In genomic region chr1:53562256-53562982, GRCh38 we compare ENCODE assay signal across 12 cellular contexts.
A peak's percentile ranks its signal among the peaks of the same experiment; 100 is the strongest.
DNase-seq lines count a peak whose midpoint lies in the region; ATAC-seq and TF ChIP-seq lines count a peak whose summit lies in the region.
"Had no signal": no experiment of that assay in that cellular context is flagged by ENCODE, and none has a peak within 500 bp of the region (broad histone marks: within the 10 kb centered on the region; RNA-seq: fewer than 3 reads in every experiment).

No MANE protein-coding gene starts in this region.

- H3K4me3 Mint-ChIP-seq in T-helper 17 cell: peak overlapping the region; percentile 75
- no peak overlapping the region for H3K4me3 Mint-ChIP-seq in chondrocyte (ENCODE audit: unreplicated experiment)
- H3K4me3 Mint-ChIP-seq in stimulated activated effector memory CD8-positive, alpha-beta T cell treated with anti-CD3 and anti-CD28 coated beads, Interleukin-12 subunit alpha, Interleukin-12 subunit beta, amount 100 ng/mL, for 72 hours: peak overlapping the region; percentile 45
- H3K4me3 Mint-ChIP-seq in endothelial cell (ENCODE audit: unreplicated experiment): no peak overlapping the region

- peaks cover 6% of the 10 kb centered on the region for H3K9me3 Mint-ChIP-seq in chondrocyte (ENCODE audit: low read depth)
- peaks cover 4% of the 10 kb centered on the region for H3K9me3 Mint-ChIP-seq in stimulated activated effector memory CD8-positive, alpha-beta T cell treated with anti-CD3 and anti-CD28 coated beads, Interleukin-12 subunit alpha, Interleukin-12 subunit beta, amount 100 ng/mL, for 72 hours
- H3K9me3 Mint-ChIP-seq in endothelial cell (ENCODE audit: unreplicated experiment): peaks cover 9% of the 10 kb centered on the region

- H3K27me3 Mint-ChIP-seq in T-helper 17 cell (peaks cover 64% of the 10 kb centered on the region), chondrocyte (ENCODE audit: low read depth) (no peaks in the 10 kb centered on the region), endothelial cell (ENCODE audit: unreplicated experiment) (peaks cover 2% of the 10 kb centered on the region)

- H3K27ac Mint-ChIP-seq in T-helper 17 cell: no peak overlapping the region
- no peak overlapping the region for H3K27ac Mint-ChIP-seq in chondrocyte (ENCODE audit: unreplicated experiment)
- no peak overlapping the region for H3K27ac Mint-ChIP-seq in stimulated activated effector memory CD8-positive, alpha-beta T cell treated with anti-CD3 and anti-CD28 coated beads, Interleukin-12 subunit alpha, Interleukin-12 subunit beta, amount 100 ng/mL, for 72 hours
- no peak overlapping the region for H3K27ac Mint-ChIP-seq in endothelial cell (ENCODE audit: unreplicated experiment)

- H3K4me1 Mint-ChIP-seq in T-helper 17 cell (peaks cover 14% of the 10 kb centered on the region), chondrocyte (ENCODE audit: low read depth) (peaks cover 28% of the 10 kb centered on the region), endothelial cell (ENCODE audit: unreplicated experiment) (peaks cover 23% of the 10 kb centered on the region)
- peaks cover 19% of the 10 kb centered on the region for H3K4me1 Mint-ChIP-seq in stimulated activated effector memory CD8-positive, alpha-beta T cell treated with anti-CD3 and anti-CD28 coated beads, Interleukin-12 subunit alpha, Interleukin-12 subunit beta, amount 100 ng/mL, for 72 hours

- CTCF ChIA-PET in A673 (lab: Charles Lee): no interaction called here

- ATAC-seq in T-helper 17 cell: no peak
- ATAC-seq in stimulated activated effector memory CD8-positive, alpha-beta T cell treated with anti-CD3 and anti-CD28 coated beads, Interleukin-12 subunit alpha, Interleukin-12 subunit beta, amount 100 ng/mL, for 72 hours: peak; percentile 88
- no peak for ATAC-seq in GM21723 (IDR thresholded peaks at IDR 0.05; ENCODE audit: unreplicated experiment)

- peak; percentile 38 to 43 for DNase-seq in activated CD4-positive, alpha-beta T cell treated with anti-CD3 and anti-CD28 coated beads, Interleukin-2, amount 50 U/mL, for 48 hours
- no peak for DNase-seq in activated CD4-positive, alpha-beta T cell treated with anti-CD3 and anti-CD28 coated beads for 1 hour
- DNase-seq in T-helper 17 cell: no peak
- DNase-seq in chondrocyte (ENCODE audit: low spot score): peak; percentile 60
- DNase-seq in stimulated activated effector memory CD8-positive, alpha-beta T cell treated with anti-CD3 and anti-CD28 coated beads, Interleukin-12 subunit alpha, Interleukin-12 subunit beta, amount 100 ng/mL, for 72 hours (ENCODE audit: low spot score in 2 of 2): peak in 1 of 2 donors; percentile 69
- DNase-seq in A673 (ENCODE audit: low spot score): no peak
- no peak for DNase-seq in endothelial cell (ENCODE audit: low spot score)
- DNase-seq: effector CD4-positive, alpha-beta T cell; foreskin melanocyte; Kasumi-1; NCI-H2029 had no signal

- H3K36me3 ChIP-seq in A673 (ENCODE audit: insufficient read depth, low read length, poor library complexity, severe bottlenecking): no peaks in the 10 kb centered on the region

- no peaks in the 10 kb centered on the region for H3K27me3 ChIP-seq in A673 (replicated peaks; ENCODE audit: insufficient read depth, low read depth, low read length, poor library complexity)

- POLR2A ChIA-PET in A673 (lab: Charles Lee; ENCODE audit: low non-redundant PET): no interaction called here

- H3K36me3 Mint-ChIP-seq in T-helper 17 cell (ENCODE audit: low read depth) (peaks cover 4% of the 10 kb centered on the region), chondrocyte (ENCODE audit: low read depth) (peaks cover 10% of the 10 kb centered on the region), endothelial cell (ENCODE audit: low read depth, unreplicated experiment) (peaks cover 8% of the 10 kb centered on the region)
- H3K36me3 Mint-ChIP-seq in stimulated activated effector memory CD8-positive, alpha-beta T cell treated with anti-CD3 and anti-CD28 coated beads, Interleukin-12 subunit alpha, Interleukin-12 subunit beta, amount 100 ng/mL, for 72 hours: no peaks in the 10 kb centered on the region

- intact Hi-C loops in A673 (cut with micrococcal nuclease; ENCODE audit: unreplicated experiment): no loop called here

- H3K4me1 ChIP-seq in A673 (ENCODE audit: insufficient read depth, low read length, poor library complexity, severe bottlenecking): no peaks in the 10 kb centered on the region

- TF ChIP-seq CTCF in chondrocyte (IDR thresholded peaks at IDR 0.05) (no peak), A673 (conservative IDR thresholded peaks at IDR 0.05; ENCODE audit: low read depth, low read length) (no peak), endothelial cell (IDR thresholded peaks at IDR 0.05; ENCODE audit: unreplicated experiment) (no peak)

- no peak overlapping the region for H3K4me3 ChIP-seq in A673 (ENCODE audit: low read depth, low read length, poor library complexity, severe bottlenecking)

- no TSS peak for BruUV-seq in A673 (replicated peaks; lab: Mats Ljungman, UMichigan)

- H3K9me3 ChIP-seq in T-helper 17 cell (ENCODE audit: control insufficient read depth, low read length, poor library complexity, severe bottlenecking) (peaks cover 3% of the 10 kb centered on the region), A673 (ENCODE audit: low read depth, low read length, poor library complexity, severe bottlenecking) (no peaks in the 10 kb centered on the region)

- no peak overlapping the region for H3K27ac ChIP-seq in A673 (ENCODE audit: low read depth, low read length, poor library complexity, severe bottlenecking)

Comparison
In these comparisons a context has a peak if more than half of its experiments do, and no peak if none do; other contexts are left out.
1. DNase-seq: peak in activated CD4-positive, alpha-beta T cell treated with anti-CD3 and anti-CD28 coated beads, Interleukin-2, amount 50 U/mL, for 48 hours (2 of 2) and chondrocyte (single experiment); none in activated CD4-positive, alpha-beta T cell treated with anti-CD3 and anti-CD28 coated beads for 1 hour (single experiment), T-helper 17 cell (0 of 3), A673 (single experiment) and endothelial cell (single experiment).
2. H3K4me3 Mint-ChIP-seq: peak in T-helper 17 cell (single experiment) and stimulated activated effector memory CD8-positive, alpha-beta T cell treated with anti-CD3 and anti-CD28 coated beads, Interleukin-12 subunit alpha, Interleukin-12 subunit beta, amount 100 ng/mL, for 72 hours (single experiment); none in chondrocyte (single experiment) and endothelial cell (single experiment).